Comparison of ENCODE assay signal across 14 cellular contexts in the genomic region with DNA sequence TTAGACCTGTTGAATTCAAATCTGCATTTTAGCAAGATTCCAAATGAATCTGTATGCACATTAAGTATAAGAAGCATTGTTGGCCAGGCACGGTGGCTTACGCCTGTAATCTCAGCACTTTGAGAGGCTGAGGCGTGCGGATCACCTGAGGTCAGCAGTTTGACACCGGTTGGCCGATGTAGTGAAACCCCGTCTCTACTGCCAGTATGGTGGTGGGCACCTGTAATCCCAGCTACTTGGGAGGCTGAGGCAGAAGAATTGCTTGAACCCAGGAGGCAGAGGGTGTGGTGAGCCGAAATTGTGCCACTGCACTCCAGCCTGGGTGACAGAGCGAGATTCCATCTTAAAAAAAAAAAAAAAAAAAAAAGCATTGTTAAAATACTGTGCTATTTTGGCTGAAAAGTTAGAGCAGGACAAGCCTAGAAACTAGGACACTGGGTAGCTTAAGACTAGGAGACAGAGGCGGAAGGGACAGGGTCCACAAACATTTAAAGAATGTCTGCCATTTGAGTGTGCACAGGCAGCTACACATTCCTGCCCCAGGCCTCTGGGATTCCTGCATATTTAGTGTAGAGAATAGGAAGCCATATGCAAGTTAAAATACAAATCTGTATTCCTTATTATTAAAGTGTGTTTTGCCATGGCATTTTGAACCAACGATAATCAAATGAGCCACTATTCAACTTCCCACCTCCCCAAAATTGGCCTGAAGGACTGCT. TPM values are rescaled to one million over a fixed set of nuclear protein-coding genes. Genes with fewer than 3 reads are reported as not detected.
DNase-seq lines count a peak whose midpoint lies in the region; ATAC-seq, FAIRE-seq and TF ChIP-seq lines count a peak whose summit lies in the region.
"Had no signal": no experiment of that assay in that cellular context is flagged by ENCODE, and none has a peak within 500 bp of the region (broad histone marks: within the 10 kb centered on the region; RNA-seq: fewer than 3 reads in every experiment).

No MANE protein-coding gene starts in this region.

- peak overlapping the region; percentile 85 for H3K27ac Mint-ChIP-seq in chondrocyte (ENCODE audit: unreplicated experiment)

- no peaks in the 10 kb centered on the region for H3K36me3 Mint-ChIP-seq in chondrocyte (ENCODE audit: low read depth)

- 97% methylated on average over 4 of the region's 11 CpGs for WGBS in right lobe of liver (ENCODE audit: insufficient coverage, low coverage, low lambda C conversion rate, missing lambda C conversion rate)

- H3K27me3 ChIP-seq in ACC112 (ENCODE audit: insufficient read depth, low read length) (no peaks in the 10 kb centered on the region), right lobe of liver (no peaks in the 10 kb centered on the region)
- H3K27me3 ChIP-seq: BLaER1, colonic mucosa had no signal

- ATAC-seq in right lobe of liver, result no peak
- ATAC-seq in HG02623 (IDR thresholded peaks at IDR 0.05; ENCODE audit: unreplicated experiment), result no peak

- no peak for FAIRE-seq in HTR-8/SVneo (lab: Jason Lieb, UNC)

- no peak overlapping the region for H3K4me3 Mint-ChIP-seq in chondrocyte (ENCODE audit: unreplicated experiment)

- no peaks in the 10 kb centered on the region for H3K27me3 Mint-ChIP-seq in chondrocyte (ENCODE audit: low read depth)

- no peak overlapping the region for H3K27ac ChIP-seq in ACC112 (ENCODE audit: low read depth, low read length)
- peak overlapping the region; percentile 88 to 95 (median 92) for H3K27ac ChIP-seq in right lobe of liver
- H3K27ac ChIP-seq: BLaER1 had no signal

- H2AFZ ChIP-seq in ACC112 (ENCODE audit: low read length, unreplicated experiment), result peak overlapping the region; percentile 92

- no peaks in the 10 kb centered on the region for H3K9me3 Mint-ChIP-seq in chondrocyte (ENCODE audit: low read depth)

- H3K4me1 Mint-ChIP-seq in chondrocyte (ENCODE audit: low read depth), result peaks cover 41% of the 10 kb centered on the region

- TF ChIP-seq POLR2A in right lobe of liver (IDR thresholded peaks at IDR 0.05), result no peak

- intact Hi-C loops in right lobe of liver (cut with DNase I), result no loop called here

- no peaks in the 10 kb centered on the region for H3K79me2 ChIP-seq in ACC112 (ENCODE audit: control insufficient read depth, insufficient read depth, low read length, unreplicated experiment)

- H3K4me3 ChIP-seq in ACC112 (ENCODE audit: low read depth, low read length) (no peak overlapping the region), right lobe of liver (no peak overlapping the region)
- H3K4me3 ChIP-seq: BLaER1, colonic mucosa, lower lobe of right lung had no signal

- peaks cover 19% of the 10 kb centered on the region for H3K4me1 ChIP-seq in ACC112 (ENCODE audit: control insufficient read depth, insufficient read depth, low read length, unreplicated experiment)
- H3K4me1 ChIP-seq in right lobe of liver, result peaks cover 0 to 17% (median 4%) of the 10 kb centered on the region in 4 donors
- H3K4me1 ChIP-seq: BLaER1, colonic mucosa had no signal

- H3K9me3 ChIP-seq in right lobe of liver, result no peaks in the 10 kb centered on the region
- H3K9me3 ChIP-seq: BLaER1, colonic mucosa, lower lobe of right lung had no signal

- TF ChIP-seq CTCF in chondrocyte (IDR thresholded peaks at IDR 0.05) (no peak), right lobe of liver (IDR thresholded peaks at IDR 0.05) (no peak)

- H3K36me3 ChIP-seq in ACC112 (ENCODE audit: insufficient read depth, low read length) (no peaks in the 10 kb centered on the region), right lobe of liver (no peaks in the 10 kb centered on the region)
- H3K36me3 ChIP-seq: BLaER1, colonic mucosa, lower lobe of right lung had no signal

- DNase-seq in HTR-8/SVneo (ENCODE audit: insufficient read length, low spot score) (peak; percentile 82), chondrocyte (ENCODE audit: low spot score) (no peak), right lobe of liver (no peak), T-helper 1 cell (no peak)
- no peak for DNase-seq in activated CD4-positive, alpha-beta T cell treated with anti-CD3 and anti-CD28 coated beads for 4 hours
- no peak for DNase-seq in effector CD4-positive, alpha-beta T cell
- DNase-seq: colonic mucosa, GF-D8, lower lobe of right lung, NCI-H1092, NCI-H526 had no signal

RNA-seq across cellular contexts. Expression of gene EEF1A1, which starts 45.1 kb away (rescaled TPM):
- total RNA-seq in chondrocyte, result 8,230 to 8,902 TPM (median 8,643 TPM) in 3 replicates
- 1,000 to 10,000 TPM; 2,452 to 4,356 (median 3,217) TPM for total RNA-seq in right lobe of liver
